ENCODE assay signal across 8 cellular contexts in the genomic region with DNA sequence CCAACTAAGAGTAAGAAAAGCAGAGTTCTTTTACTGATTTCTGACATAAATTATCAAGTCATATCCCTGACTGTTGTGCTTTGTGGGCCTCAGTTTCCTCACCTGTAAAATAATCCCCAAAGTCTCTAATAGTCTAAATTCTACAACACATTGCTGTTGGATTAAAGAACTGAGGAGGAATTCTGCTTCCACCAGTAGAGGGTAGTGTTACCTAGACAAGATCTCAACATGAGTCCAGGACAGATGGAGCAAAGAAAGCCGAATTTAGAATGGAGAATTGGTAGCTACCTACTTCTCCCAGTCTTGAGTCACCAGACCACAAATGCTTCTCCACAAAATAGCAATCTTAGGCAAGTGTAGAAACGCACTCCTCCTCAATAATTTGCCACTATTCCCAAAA.
DNase-seq lines count a peak whose midpoint lies in the region; ATAC-seq and TF ChIP-seq lines count a peak whose summit lies in the region.
"Had no signal": no experiment of that assay in that cellular context is flagged by ENCODE, and none has a peak within 500 bp of the region (broad histone marks: within the 10 kb centered on the region; RNA-seq: fewer than 3 reads in every experiment).

No MANE protein-coding gene starts in this region.

- H3K9me3 ChIP-seq in right lobe of liver: no peaks in the 10 kb centered on the region
- peaks cover 0 to under 1% (median 0%) of the 10 kb centered on the region in 8 donors for H3K9me3 ChIP-seq in spleen
- H3K9me3 ChIP-seq: SJSA1 had no signal

- ATAC-seq in GM18867 (IDR thresholded peaks at IDR 0.05; ENCODE audit: unreplicated experiment) (peak; percentile 73), right lobe of liver (peak in 3 of 4 donors; percentile 62 to 67 (median 64))

- H3K27ac ChIP-seq in VCaP (no peak overlapping the region), right lobe of liver (no peak overlapping the region), spleen (no peak overlapping the region)
- H3K27ac ChIP-seq: SJSA1 had no signal

- H3K36me3 ChIP-seq in right lobe of liver (no peaks in the 10 kb centered on the region), spleen (no peaks in the 10 kb centered on the region)
- H3K36me3 ChIP-seq: SJSA1 had no signal

- H3K27me3 ChIP-seq in right lobe of liver: no peaks in the 10 kb centered on the region
- H3K27me3 ChIP-seq in spleen (replicated peaks in 1 of 7): no peaks in the 10 kb centered on the region
- H3K27me3 ChIP-seq: SJSA1 had no signal

- WGBS in right lobe of liver (ENCODE audit: insufficient coverage, low coverage, low lambda C conversion rate, missing lambda C conversion rate): 0% methylated on average over 2 of the region's 2 CpGs
- WGBS in spleen, 5 donors: 5 to 17% (median 8%) methylated on average over 2 of the region's 2 CpGs

- TF ChIP-seq CTCF in VCaP (conservative IDR thresholded peaks at IDR 0.05): peak; percentile 87
- TF ChIP-seq CTCF in right lobe of liver (IDR thresholded peaks at IDR 0.05): peak; percentile 32 to 54 (median 44)
- no peak for TF ChIP-seq CTCF in spleen (IDR thresholded peaks at IDR 0.05 in 8 of 11, conservative IDR thresholded peaks at IDR 0.05 in 3 of 11)

- H3K4me3 ChIP-seq in right lobe of liver (no peak overlapping the region), spleen (no peak overlapping the region)
- H3K4me3 ChIP-seq: SJSA1 had no signal

- TF ChIP-seq POLR2A in right lobe of liver (IDR thresholded peaks at IDR 0.05): no peak
- TF ChIP-seq POLR2A in spleen (IDR thresholded peaks at IDR 0.05): no peak

- DNase-seq in MV-4-11 (lab: John Stamatoyannopoulos, UW) (peak; percentile 7), right lobe of liver (no peak), spleen (no peak)
- DNase-seq in activated effector memory CD4-positive, alpha-beta T cell treated with Interleukin-2 at 50 U/mL for 16 hours: no peak
- DNase-seq in activated CD4-positive, alpha-beta T cell treated with anti-CD3 and anti-CD28 coated beads, Interleukin-2, amount 50 U/mL, for 1 hour: no peak

- intact Hi-C loops in right lobe of liver (cut with DNase I): no loop called here
- intact Hi-C loops in spleen (cut with DNase I; ENCODE audit: low total_unique reads): no loop called here

- H3K4me1 ChIP-seq in right lobe of liver (no peaks in the 10 kb centered on the region), spleen (no peaks in the 10 kb centered on the region)
- H3K4me1 ChIP-seq: SJSA1 had no signal

Comparison
In these comparisons a context has a peak if more than half of its experiments do, and no peak if none do; other contexts are left out.
1. CTCF ChIP-seq: peak in VCaP (single experiment) and right lobe of liver (4 of 4); none in spleen (0 of 11).